14 cellular contexts compared by ENCODE assay signal in genomic region chr3:194773216-194773615, GRCh38.
DNase-seq lines count a peak whose midpoint lies in the region; ATAC-seq and TF ChIP-seq lines count a peak whose summit lies in the region.
"Had no signal": no experiment of that assay in that cellular context is flagged by ENCODE, and none has a peak within 500 bp of the region (broad histone marks: within the 10 kb centered on the region; RNA-seq: fewer than 3 reads in every experiment).

No MANE protein-coding gene starts in this region.

- H3K4me3 Mint-ChIP-seq in neural crest cell, result no peak overlapping the region
- no peak overlapping the region for H3K4me3 Mint-ChIP-seq in naive thymus-derived CD8-positive, alpha-beta T cell
- H3K4me3 Mint-ChIP-seq: activated T-helper 1 cell treated with anti-CD3 and anti-CD28 coated beads, Interleukin-12 subunit alpha, Interleukin-12 subunit beta, Interleukin-2, Interleukin-4 antibody, amounts not matched to agents 30 ng/mL and 10 ng/mL and 1 ng/mL, durations not matched to agents 14 hours and 24 hours and 36 hours; T-helper 1 cell treated with Interleukin-12 subunit alpha and Interleukin-12 subunit beta and Interleukin-4 antibody, amounts not matched to agents 30 μg/mL and 1 μg/mL, for 36 hours had no signal

- peak overlapping the region; percentile 2 for H3K27ac Mint-ChIP-seq in neural crest cell (ENCODE audit: unreplicated experiment)
- no peak overlapping the region for H3K27ac Mint-ChIP-seq in naive thymus-derived CD8-positive, alpha-beta T cell
- H3K27ac Mint-ChIP-seq: activated T-helper 1 cell treated with anti-CD3 and anti-CD28 coated beads, Interleukin-12 subunit alpha, Interleukin-12 subunit beta, Interleukin-2, Interleukin-4 antibody, amounts not matched to agents 30 ng/mL and 10 ng/mL and 1 ng/mL, durations not matched to agents 14 hours and 24 hours and 36 hours; T-helper 1 cell treated with Interleukin-12 subunit alpha and Interleukin-12 subunit beta and Interleukin-4 antibody, amounts not matched to agents 30 μg/mL and 1 μg/mL, for 36 hours had no signal

- no peak overlapping the region for H3K9ac ChIP-seq in fibroblast of lung (ENCODE audit: insufficient read depth, low read length)

- H3K4me2 ChIP-seq in fibroblast of lung (ENCODE audit: extremely low read depth, insufficient read depth, low read length), result no peak overlapping the region
- H3K4me2 ChIP-seq: PC-9 had no signal

- H3K27ac ChIP-seq in fibroblast of lung (ENCODE audit: insufficient read depth, low read length), result no peak overlapping the region
- H3K27ac ChIP-seq: lower lobe of right lung, PC-9 had no signal

- H4K20me1 ChIP-seq in fibroblast of lung (ENCODE audit: control insufficient read depth, extremely low read depth, insufficient read depth, low read length), result no peaks in the 10 kb centered on the region

- DNase-seq in AG10803 (ENCODE audit: low read depth), result peak; percentile 42
- DNase-seq in RPMI7951 (ENCODE audit: low read depth), result peak; percentile 82
- DNase-seq in fibroblast of lung (ENCODE audit: low read depth in 2 of 2), result peak; percentile 33 to 38
- no peak for DNase-seq in neural crest cell (ENCODE audit: low read depth, low spot score)
- no peak for DNase-seq in naive thymus-derived CD8-positive, alpha-beta T cell
- no peak for DNase-seq in OCI-M1 (lab: John Stamatoyannopoulos, UW)
- DNase-seq: amniotic stem cell, lower lobe of right lung, trophoblast cell had no signal

- peaks cover 4% of the 10 kb centered on the region for H3K27me3 ChIP-seq in fibroblast of lung (ENCODE audit: control insufficient read depth, insufficient read depth, low read length)

- H3K36me3 ChIP-seq in fibroblast of lung (ENCODE audit: control insufficient read depth, insufficient read depth, low read length), result no peaks in the 10 kb centered on the region
- H3K36me3 ChIP-seq: lower lobe of right lung had no signal

- no peaks in the 10 kb centered on the region for H3K9me3 ChIP-seq in fibroblast of lung (ENCODE audit: control insufficient read depth, insufficient read depth, low read depth, low read length)
- H3K9me3 ChIP-seq: lower lobe of right lung had no signal

- H3K4me1 ChIP-seq in fibroblast of lung (ENCODE audit: control insufficient read depth, extremely low read depth, insufficient read depth, low read length), result no peaks in the 10 kb centered on the region

- no peaks in the 10 kb centered on the region for H3K79me2 ChIP-seq in fibroblast of lung (ENCODE audit: control insufficient read depth, insufficient read depth, low read length)

- peaks cover 17% of the 10 kb centered on the region for H3K4me1 Mint-ChIP-seq in neural crest cell
- H3K4me1 Mint-ChIP-seq in naive thymus-derived CD8-positive, alpha-beta T cell, result peaks cover 10 to 20% (median 16%) of the 10 kb centered on the region in 4 donors

- H3K4me3 ChIP-seq in AG10803 (ENCODE audit: low read length) (no peak overlapping the region), fibroblast of lung (replicated peaks in 1 of 4; ENCODE audit: control extremely low read depth in 1 of 4, insufficient read depth in 1 of 4, low read depth in 3 of 4, low read length in 4 of 4) (no peak overlapping the region)
- H3K4me3 ChIP-seq: lower lobe of right lung, PC-9 had no signal

- POLR2A ChIA-PET in naive thymus-derived CD8-positive, alpha-beta T cell (lab: Charles Lee), result no interaction called here

- H2AFZ ChIP-seq in fibroblast of lung (ENCODE audit: low read length), result no peak overlapping the region
- H2AFZ ChIP-seq: PC-9 had no signal

- H3K36me3 Mint-ChIP-seq in neural crest cell (ENCODE audit: low read depth), result no peaks in the 10 kb centered on the region
- no peaks in the 10 kb centered on the region for H3K36me3 Mint-ChIP-seq in naive thymus-derived CD8-positive, alpha-beta T cell

- no peak for ATAC-seq in naive thymus-derived CD8-positive, alpha-beta T cell
- ATAC-seq in HG03520 (IDR thresholded peaks at IDR 0.05; ENCODE audit: unreplicated experiment), result no peak
- ATAC-seq in HG02884 (IDR thresholded peaks at IDR 0.05; ENCODE audit: unreplicated experiment), result no peak

- peaks cover 4% of the 10 kb centered on the region for H3K9me3 Mint-ChIP-seq in neural crest cell
- H3K9me3 Mint-ChIP-seq in naive thymus-derived CD8-positive, alpha-beta T cell, result no peaks in the 10 kb centered on the region
- H3K9me3 Mint-ChIP-seq: activated T-helper 1 cell treated with anti-CD3 and anti-CD28 coated beads, Interleukin-12 subunit alpha, Interleukin-12 subunit beta, Interleukin-2, Interleukin-4 antibody, amounts not matched to agents 30 ng/mL and 10 ng/mL and 1 ng/mL, durations not matched to agents 14 hours and 24 hours and 36 hours; T-helper 1 cell treated with Interleukin-12 subunit alpha and Interleukin-12 subunit beta and Interleukin-4 antibody, amounts not matched to agents 30 μg/mL and 1 μg/mL, for 36 hours had no signal

- H3K27me3 Mint-ChIP-seq in neural crest cell (ENCODE audit: low read depth), result peaks cover 30% of the 10 kb centered on the region
- peaks cover 10 to 23% (median 17%) of the 10 kb centered on the region in 5 donors for H3K27me3 Mint-ChIP-seq in naive thymus-derived CD8-positive, alpha-beta T cell

- TF ChIP-seq CTCF in AG10803 (conservative IDR thresholded peaks at IDR 0.05; ENCODE audit: low read length), result no peak
- no peak for TF ChIP-seq CTCF in fibroblast of lung (conservative IDR thresholded peaks at IDR 0.05 in 1 of 2, IDR thresholded peaks at IDR 0.05 in 1 of 2; ENCODE audit: low read depth in 1 of 2, low read length in 2 of 2)
- no peak for TF ChIP-seq CTCF in neural crest cell (conservative IDR thresholded peaks at IDR 0.05)

Comparison
In these comparisons a context has a peak if more than half of its experiments do, and no peak if none do; other contexts are left out.
1. DNase-seq: peak in AG10803 (single experiment), RPMI7951 (single experiment) and fibroblast of lung (2 of 2); none in neural crest cell (single experiment), naive thymus-derived CD8-positive, alpha-beta T cell (0 of 10) and OCI-M1 (single experiment).